Comparison of ENCODE assay signal across 1 cellular context in genomic region chr2:27085670-27086089, GRCh38.
TF ChIP-seq lines count a peak whose summit lies in the region.

No MANE protein-coding gene starts in this region.

TF ChIP-seq in K562, 482 proteins besides CTCF, POLR2A, EP300 and RAD21 (continues in another document):
- peak; percentile 39; the same call in 1 of the 2 replicates for TF ChIP-seq MAFK (IDR thresholded peaks at IDR 0.05; ENCODE audit: low read length)
- TF ChIP-seq KDM5B (IDR thresholded peaks at IDR 0.05; ENCODE audit: insufficient replicate concordance, low read depth, low read length) = no peak
- peak; percentile 54 for TF ChIP-seq C11orf30 (IDR thresholded peaks at IDR 0.05; ENCODE audit: low read depth)
- no peak for TF ChIP-seq SIN3A (IDR thresholded peaks at IDR 0.05; ENCODE audit: borderline replicate concordance in 2 of 2, control insufficient read depth in 1 of 2, low read depth in 2 of 2, low read length in 2 of 2)
- TF ChIP-seq E2F6 (IDR thresholded peaks at IDR 0.05; ENCODE audit: borderline replicate concordance in 1 of 2, extremely low read depth in 1 of 2, insufficient read depth in 1 of 2, insufficient read length in 1 of 2, low read depth in 1 of 2, low read length in 1 of 2, poor library complexity in 1 of 2, severe bottlenecking in 1 of 2) = peak in 1 of 2 experiments; percentile 69
- TF ChIP-seq TEAD4 (IDR thresholded peaks at IDR 0.05; ENCODE audit: low read length) = no peak
- TF ChIP-seq TEAD4 (CRISPR knock-in tag; IDR thresholded peaks at IDR 0.05; ENCODE audit: borderline replicate concordance) = no peak
- TF ChIP-seq ZNF12 (CRISPR knock-in tag; IDR thresholded peaks at IDR 0.05) = 0 out of 2 replicates have a peak, but pooled peaks have one; percentile 5
- no peak for TF ChIP-seq FUS (optimal IDR thresholded peaks at IDR 0.05; ENCODE audit: low read depth, low read length)
- TF ChIP-seq BMI1 (IDR thresholded peaks at IDR 0.05; ENCODE audit: low read length) = no peak
- TF ChIP-seq ATF3 (IDR thresholded peaks at IDR 0.05) = no peak
- TF ChIP-seq ATF3 (CRISPR knock-in tag; conservative IDR thresholded peaks at IDR 0.05) = no peak
- no peak for TF ChIP-seq TAF1 (IDR thresholded peaks at IDR 0.05; ENCODE audit: control insufficient read depth, extremely low read depth, insufficient read depth, low read length, severe bottlenecking)
- TF ChIP-seq ZFP36 (IDR thresholded peaks at IDR 0.05; ENCODE audit: low read depth, low read length, partially characterized antibody) = no peak
- TF ChIP-seq NR4A1 (CRISPR knock-in tag; IDR thresholded peaks at IDR 0.05) = no peak
- TF ChIP-seq NR4A1 (tag; IDR thresholded peaks at IDR 0.05) = peak; percentile 27; the same call in 1 of the 2 replicates
- no peak for TF ChIP-seq TCF15 (CRISPR knock-in tag; IDR thresholded peaks at IDR 0.05)
- TF ChIP-seq MAZ (CRISPR knock-in tag; conservative IDR thresholded peaks at IDR 0.05 in 1 of 2, IDR thresholded peaks at IDR 0.05 in 1 of 2) = peak in 1 of 2 experiments; percentile 31; a peak in 1 of 4 replicates
- TF ChIP-seq LEF1 (IDR thresholded peaks at IDR 0.05) = no peak
- peak; percentile 46; the same call in 1 of the 2 replicates for TF ChIP-seq KLF6 (CRISPR knock-in tag; IDR thresholded peaks at IDR 0.05; ENCODE audit: borderline replicate concordance)
- no peak for TF ChIP-seq CBX1 (IDR thresholded peaks at IDR 0.05; ENCODE audit: low read depth)
- no peak for TF ChIP-seq ZNF740 (CRISPR knock-in tag; IDR thresholded peaks at IDR 0.05)
- TF ChIP-seq ZNF740 (tag; IDR thresholded peaks at IDR 0.05) = 0 out of 4 replicates have a peak, but pooled peaks of 1 of the 2 experiments have one; percentile 32
- TF ChIP-seq SLC30A9 (CRISPR knock-in tag; IDR thresholded peaks at IDR 0.05) = no peak
- TF ChIP-seq STAG1 (CRISPR knock-in tag; IDR thresholded peaks at IDR 0.05; ENCODE audit: borderline replicate concordance) = peak; percentile 48; the same call in 1 of the 2 replicates
- no peak for TF ChIP-seq MYBL2 (IDR thresholded peaks at IDR 0.05; ENCODE audit: low read depth)
- TF ChIP-seq MYBL2 (CRISPR knock-in tag; IDR thresholded peaks at IDR 0.05; ENCODE audit: borderline replicate concordance) = no peak
- TF ChIP-seq GABPB1 (CRISPR knock-in tag; IDR thresholded peaks at IDR 0.05) = no peak
- TF ChIP-seq HINFP (tag; conservative IDR thresholded peaks at IDR 0.05; ENCODE audit: low read depth) = no peak
- no peak for TF ChIP-seq ZFP1 (CRISPR knock-in tag; IDR thresholded peaks at IDR 0.05)
- 0 out of 2 replicates have a peak, but pooled peaks have one; percentile 18 for TF ChIP-seq TCF3 (CRISPR knock-in tag; IDR thresholded peaks at IDR 0.05)
- TF ChIP-seq OTX1 (CRISPR knock-in tag; IDR thresholded peaks at IDR 0.05) = 0 out of 2 replicates have a peak, but pooled peaks have one; percentile 6
- no peak; the same call in 1 of the 2 replicates for TF ChIP-seq GMEB1 (CRISPR knock-in tag; IDR thresholded peaks at IDR 0.05)
- no peak; the same call in 1 of the 2 replicates for TF ChIP-seq MECOM (CRISPR knock-in tag; IDR thresholded peaks at IDR 0.05)
- no peak for TF ChIP-seq RREB1 (CRISPR knock-in tag; IDR thresholded peaks at IDR 0.05)
- TF ChIP-seq ZBTB33 (CRISPR knock-in tag; IDR thresholded peaks at IDR 0.05) = peak; percentile 82
- TF ChIP-seq ESRRA (IDR thresholded peaks at IDR 0.05; ENCODE audit: borderline replicate concordance, low read depth) = no peak
- no peak for TF ChIP-seq CREB5 (CRISPR knock-in tag; IDR thresholded peaks at IDR 0.05)
- no peak for TF ChIP-seq ZKSCAN1 (IDR thresholded peaks at IDR 0.05; ENCODE audit: low read depth, low read length)
- no peak for TF ChIP-seq MIER1 (IDR thresholded peaks at IDR 0.05; ENCODE audit: low read depth)
